In genomic region chrX:3176439-3176820, GRCh38 we compare ENCODE assay signal across 14 cellular contexts.
DNase-seq lines count a peak whose midpoint lies in the region; ATAC-seq and TF ChIP-seq lines count a peak whose summit lies in the region.
"Had no signal": no experiment of that assay in that cellular context is flagged by ENCODE, and none has a peak within 500 bp of the region (broad histone marks: within the 10 kb centered on the region; RNA-seq: fewer than 3 reads in every experiment).

No MANE protein-coding gene starts in this region.

- H3K4me3 ChIP-seq in SJSA1 (no peak overlapping the region), fibroblast of villous mesenchyme (ENCODE audit: low read depth, low read length) (no peak overlapping the region)

- H3K4me1 ChIP-seq in SJSA1 (replicated peaks) = peaks cover 22% of the 10 kb centered on the region

- no peaks in the 10 kb centered on the region for H3K4me1 Mint-ChIP-seq in activated T-cell treated with anti-CD3 and anti-CD28 coated beads, Interleukin-2, amount 50 U/mL, for 24 hours (ENCODE audit: low read depth)

- H3K27me3 Mint-ChIP-seq in activated T-cell treated with anti-CD3 and anti-CD28 coated beads, Interleukin-2, amount 50 U/mL, for 24 hours = peaks cover 5% of the 10 kb centered on the region

- no peak overlapping the region for H3K4me3 Mint-ChIP-seq in activated T-cell treated with anti-CD3 and anti-CD28 coated beads, Interleukin-2, amount 50 U/mL, for 24 hours

- no peaks in the 10 kb centered on the region for H3K36me3 ChIP-seq in SJSA1

- no peak for ATAC-seq in GM19035 (IDR thresholded peaks at IDR 0.05; ENCODE audit: unreplicated experiment)
- ATAC-seq: Right ventricle myocardium inferior; stimulated activated naive CD8-positive, alpha-beta T cell treated with anti-CD3 and anti-CD28 coated beads, Interleukin-15, Interleukin-2, amounts not matched to agents 100 U/mL and 50 U/mL, for 24 hours had no signal

- DNase-seq in Caki2 (ENCODE audit: low read depth) = peak; percentile 64
- DNase-seq in SJSA1 (ENCODE audit: low read depth in 1 of 2, low spot score in 2 of 2) = peak in 1 of 2 experiments; percentile 59
- peak; percentile 93 for DNase-seq in fibroblast of villous mesenchyme (ENCODE audit: low read depth)
- DNase-seq in retina = peak; percentile 4
- no peak for DNase-seq in NK-92 treated with Interleukin-12 subunit alpha and Interleukin-12 subunit beta, amount 100 ng/mL, for 24 hours (lab: John Stamatoyannopoulos, UW)
- DNase-seq in NCI-H526 (lab: John Stamatoyannopoulos, UW) = no peak
- DNase-seq in activated T-cell treated with anti-CD3 and anti-CD28 coated beads, Interleukin-2, amount 50 U/mL, for 24 hours = no peak
- DNase-seq: Calu3; NCI-H1105; NCI-H524; posterior cingulate gyrus; stimulated activated naive CD8-positive, alpha-beta T cell treated with anti-CD3 and anti-CD28 coated beads, Interleukin-15, Interleukin-2, amounts not matched to agents 100 U/mL and 50 U/mL, for 24 hours had no signal

- no peaks in the 10 kb centered on the region for H3K27me3 ChIP-seq in SJSA1 (replicated peaks)

- TF ChIP-seq CTCF in fibroblast of villous mesenchyme (IDR thresholded peaks at IDR 0.05; ENCODE audit: insufficient read depth, low read depth, low read length) = no peak

- in situ Hi-C loops in Caki2 (cut with HindIII; ENCODE audit: low pct_unique_long_range_greater_than_20kb, low sequenced_read_pairs) = no loop called here

- H3K36me3 Mint-ChIP-seq in activated T-cell treated with anti-CD3 and anti-CD28 coated beads, Interleukin-2, amount 50 U/mL, for 24 hours (ENCODE audit: low read depth) = no peaks in the 10 kb centered on the region

- H3K9me3 Mint-ChIP-seq in activated T-cell treated with anti-CD3 and anti-CD28 coated beads, Interleukin-2, amount 50 U/mL, for 24 hours = no peaks in the 10 kb centered on the region

- H3K9me3 ChIP-seq in SJSA1 (replicated peaks) = no peaks in the 10 kb centered on the region

- peak overlapping the region; percentile 80 for H3K27ac ChIP-seq in SJSA1

- H3K27ac Mint-ChIP-seq in activated T-cell treated with anti-CD3 and anti-CD28 coated beads, Interleukin-2, amount 50 U/mL, for 24 hours = no peak overlapping the region

Comparison
In these comparisons a context has a peak if more than half of its experiments do, and no peak if none do; other contexts are left out.
1. DNase-seq: peak in Caki2 (single experiment), fibroblast of villous mesenchyme (single experiment) and retina (single experiment); none in NK-92 treated with Interleukin-12 subunit alpha and Interleukin-12 subunit beta, amount 100 ng/mL, for 24 hours (single experiment), NCI-H526 (0 of 2) and activated T-cell treated with anti-CD3 and anti-CD28 coated beads, Interleukin-2, amount 50 U/mL, for 24 hours (single experiment).